ENCODE assay signal across 22 cellular contexts in genomic region chr9:123239726-123240125, GRCh38. TPM values are rescaled to one million over a fixed set of nuclear protein-coding genes. Genes with fewer than 3 reads are reported as not detected.
A peak's percentile ranks its signal among the peaks of the same experiment; 100 is the strongest.
DNase-seq lines count a peak whose midpoint lies in the region; ATAC-seq, FAIRE-seq and TF ChIP-seq lines count a peak whose summit lies in the region.
"Had no signal": no experiment of that assay in that cellular context is flagged by ENCODE, and none has a peak within 500 bp of the region (broad histone marks: within the 10 kb centered on the region; RNA-seq: fewer than 3 reads in every experiment).

No MANE protein-coding gene starts in this region.

- no peak overlapping the region for H2AFZ ChIP-seq in OCI-LY1 (ENCODE audit: low read length)

- peak overlapping the region; percentile 93 for H3K27ac ChIP-seq in OCI-LY1 (ENCODE audit: low read depth, low read length, poor library complexity, severe bottlenecking)
- H3K27ac ChIP-seq: KMS-11 had no signal

- peak overlapping the region; percentile 44 for H3K4me2 ChIP-seq in OCI-LY1 (ENCODE audit: low read length)
- H3K4me2 ChIP-seq: KMS-11 had no signal

- peaks cover 21% of the 10 kb centered on the region for H3K36me3 Mint-ChIP-seq in activated B cell treated with CpG ODN at 0.5 μM for 24 hours (ENCODE audit: low read depth)
- peaks cover 14% of the 10 kb centered on the region for H3K36me3 Mint-ChIP-seq in memory B cell
- no peaks in the 10 kb centered on the region for H3K36me3 Mint-ChIP-seq in glutamatergic neuron (ENCODE audit: unreplicated experiment)
- H3K36me3 Mint-ChIP-seq: CD14-positive monocyte had no signal

- POLR2A ChIA-PET in activated B cell treated with CpG ODN at 0.5 μM for 24 hours (lab: Charles Lee): interaction anchor here (0.6 kb wide), 1 partner anchor 89 kb away, joined by 4 read pairs; no protein-coding TSS in a partner anchor

- peak; percentile 31 for FAIRE-seq in GM12891 (lab: Jason Lieb, UNC)
- FAIRE-seq: A204.1, GM19239, HTR-8/SVneo had no signal

- DNase-seq in GM12891 (ENCODE audit: insufficient read length, low spot score): no peak
- no peak for DNase-seq in activated B cell treated with CpG ODN at 0.5 μM for 24 hours
- DNase-seq in memory B cell (ENCODE audit: low spot score in 2 of 2): no peak
- no peak for DNase-seq in glutamatergic neuron
- DNase-seq in NCI-H748 (lab: John Stamatoyannopoulos, UW; ENCODE audit: unreplicated experiment): no peak
- DNase-seq: GDM1; HCEC 1CT; MG63; NCI-H1417; NCI-H1694 treated with DMSO at 0.1 percent for 48 hours; NCI-H748 treated with DMSO at 0.1 percent for 48 hours; NK-92 treated with Interleukin-12 subunit alpha and Interleukin-12 subunit beta, amount 100 ng/mL, for 24 hours; SHP77; SW 1271 had no signal

- peaks cover 97% of the 10 kb centered on the region for H3K79me2 ChIP-seq in OCI-LY1 (ENCODE audit: insufficient read depth, low read length)

- peaks cover 2% of the 10 kb centered on the region for H3K9me3 Mint-ChIP-seq in activated B cell treated with CpG ODN at 0.5 μM for 24 hours
- H3K9me3 Mint-ChIP-seq in memory B cell: no peaks in the 10 kb centered on the region
- H3K9me3 Mint-ChIP-seq in glutamatergic neuron (ENCODE audit: unreplicated experiment): no peaks in the 10 kb centered on the region

- no peak for TF ChIP-seq POLR2A in GM12891 (IDR thresholded peaks at IDR 0.05; ENCODE audit: low read depth, low read length)

- peak; percentile 68 for ATAC-seq in activated B cell treated with CpG ODN at 0.5 μM for 24 hours (ENCODE audit: low read depth)
- ATAC-seq in memory B cell (ENCODE audit: low read depth): no peak
- ATAC-seq in GM19397 (IDR thresholded peaks at IDR 0.05; ENCODE audit: unreplicated experiment): no peak
- ATAC-seq in GM19467 (IDR thresholded peaks at IDR 0.05; ENCODE audit: unreplicated experiment): no peak

- peaks cover 3% of the 10 kb centered on the region; the same call in 1 of the 2 replicates for H3K9me3 ChIP-seq in OCI-LY1 (ENCODE audit: low read length)

- H3K4me1 ChIP-seq in OCI-LY1 (ENCODE audit: insufficient read depth, low read length, severe bottlenecking): peaks cover 75% of the 10 kb centered on the region

- no peaks in the 10 kb centered on the region for H3F3A ChIP-seq in OCI-LY1 (ENCODE audit: insufficient read depth, low read length)

- no peaks in the 10 kb centered on the region for H3K27me3 ChIP-seq in OCI-LY1 (ENCODE audit: insufficient read depth, low read length)

- H3K4me3 Mint-ChIP-seq in activated B cell treated with CpG ODN at 0.5 μM for 24 hours: no peak overlapping the region
- peak overlapping the region; percentile 1 for H3K4me3 Mint-ChIP-seq in memory B cell
- H3K4me3 Mint-ChIP-seq in glutamatergic neuron (ENCODE audit: unreplicated experiment): no peak overlapping the region
- H3K4me3 Mint-ChIP-seq: CD14-positive monocyte had no signal

- intact Hi-C loops in activated B cell treated with CpG ODN at 0.5 μM for 24 hours (cut with micrococcal nuclease): loop anchor here (2.0 kb wide), 1 partner anchor 15 kb away; no protein-coding TSS in a partner anchor

- CTCF ChIA-PET in activated B cell treated with CpG ODN at 0.5 μM for 24 hours (lab: Charles Lee): no interaction called here

- H3K27ac Mint-ChIP-seq in activated B cell treated with CpG ODN at 0.5 μM for 24 hours: peak overlapping the region; percentile 33
- peak overlapping the region; percentile 66 for H3K27ac Mint-ChIP-seq in memory B cell
- no peak overlapping the region for H3K27ac Mint-ChIP-seq in glutamatergic neuron (ENCODE audit: unreplicated experiment)
- H3K27ac Mint-ChIP-seq: CD14-positive monocyte had no signal

- TF ChIP-seq CTCF in OCI-LY1 (IDR thresholded peaks at IDR 0.05; ENCODE audit: low read length) (no peak), activated B cell treated with CpG ODN at 0.5 μM for 24 hours (IDR thresholded peaks at IDR 0.05) (no peak), glutamatergic neuron (IDR thresholded peaks at IDR 0.05; ENCODE audit: partially characterized antibody, unreplicated experiment) (no peak)

- no peaks in the 10 kb centered on the region for H4K20me1 ChIP-seq in OCI-LY1 (ENCODE audit: insufficient read depth, low read length)

- H3K27me3 Mint-ChIP-seq in activated B cell treated with CpG ODN at 0.5 μM for 24 hours (no peaks in the 10 kb centered on the region), memory B cell (no peaks in the 10 kb centered on the region), glutamatergic neuron (ENCODE audit: unreplicated experiment) (no peaks in the 10 kb centered on the region)

- H3K9ac ChIP-seq in OCI-LY1 (ENCODE audit: low read length): no peak overlapping the region; the same call in 1 of the 2 replicates
- H3K9ac ChIP-seq: KMS-11 had no signal

- peak overlapping the region; percentile 13 for H3K4me3 ChIP-seq in OCI-LY1 (ENCODE audit: low read depth, low read length, poor library complexity, severe bottlenecking)
- H3K4me3 ChIP-seq: MG63 had no signal

- peaks cover 16% of the 10 kb centered on the region for H3K36me3 ChIP-seq in OCI-LY1 (ENCODE audit: insufficient read depth, low read length)
- H3K36me3 ChIP-seq: MG63 had no signal

- H3K4me1 Mint-ChIP-seq in activated B cell treated with CpG ODN at 0.5 μM for 24 hours (peaks cover 94% of the 10 kb centered on the region), memory B cell (peaks cover 56% of the 10 kb centered on the region), glutamatergic neuron (ENCODE audit: low read depth, unreplicated experiment) (peaks cover 2% of the 10 kb centered on the region)
- H3K4me1 Mint-ChIP-seq: CD14-positive monocyte had no signal

- no peaks in the 10 kb centered on the region for H3K9me2 ChIP-seq in OCI-LY1 (ENCODE audit: low read depth, low read length)

TF ChIP-seq in GM12891, 5 proteins besides CTCF, POLR2A, EP300 and RAD21:
- TF ChIP-seq PAX5 (IDR thresholded peaks at IDR 0.05; ENCODE audit: insufficient read depth, low read length, severe bottlenecking) (no peak), SPI1 (IDR thresholded peaks at IDR 0.05; ENCODE audit: low read depth, low read length) (no peak), POLR2AphosphoS5 (IDR thresholded peaks at IDR 0.05; ENCODE audit: low read depth, low read length) (no peak), TAF1 (IDR thresholded peaks at IDR 0.05; ENCODE audit: low read depth, low read length) (no peak), POU2F2 (IDR thresholded peaks at IDR 0.05; ENCODE audit: low read depth, low read length) (no peak)

RNA-seq across cellular contexts. Expression of gene STRBP, which starts 28.7 kb away (rescaled TPM):
- 53.8 TPM for polyA plus RNA-seq in GM12891 (2012; ENCODE audit: low read depth, missing spikeins)
- 124 and 127 TPM in 2 replicates for total RNA-seq in activated B cell treated with CpG ODN at 0.5 μM for 24 hours
- total RNA-seq in glutamatergic neuron (ENCODE audit: unreplicated experiment): 111 TPM
